In the genomic region with DNA sequence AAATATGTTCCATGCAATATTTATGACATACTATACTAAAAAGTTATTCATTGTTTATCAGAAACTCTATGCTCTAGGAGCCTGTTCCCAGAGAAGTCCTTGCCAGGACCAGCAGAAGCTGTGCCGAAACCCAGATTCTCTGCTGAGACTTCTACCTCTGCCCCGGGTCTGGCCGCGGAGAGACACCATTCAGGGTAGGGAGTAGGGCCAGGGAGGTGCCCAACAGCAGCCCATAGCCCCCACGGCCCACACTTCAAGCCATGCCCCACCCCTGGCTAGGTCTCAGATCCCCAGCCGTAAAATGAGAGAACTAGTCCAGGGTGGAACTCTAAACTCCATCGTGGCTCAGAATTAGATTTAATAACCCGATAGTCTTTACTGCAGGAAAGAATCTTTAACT, we compare ENCODE assay signal across 18 cellular contexts.
DNase-seq lines count a peak whose midpoint lies in the region; ATAC-seq and TF ChIP-seq lines count a peak whose summit lies in the region.
"Had no signal": no experiment of that assay in that cellular context is flagged by ENCODE, and none has a peak within 500 bp of the region (broad histone marks: within the 10 kb centered on the region; RNA-seq: fewer than 3 reads in every experiment).

No MANE protein-coding gene starts in this region.

- no peak for DNase-seq in activated naive CD8-positive, alpha-beta T cell treated with anti-CD3 and anti-CD28 coated beads, Interleukin-2, amount 50 U/mL, for 24 hours
- no peak for DNase-seq in Jurkat, Clone E6-1 (ENCODE audit: low read depth, low spot score)
- DNase-seq in naive thymus-derived CD8-positive, alpha-beta T cell = peak in 1 of 10 donors; percentile 28
- no peak for DNase-seq in transverse colon
- no peak for DNase-seq in activated CD4-positive, CD25-positive, alpha-beta regulatory T cell (lab: John Stamatoyannopoulos, UW)
- DNase-seq in AG08395 (ENCODE audit: low spot score) = no peak
- DNase-seq: 8988T, DMS153, HFFc6, Kasumi-1, MM.1S, NCI-H1092 treated with DMSO at 0.1 percent for 48 hours, NCI-H1694, NCI-H226, NCI-H526 treated with DMSO at 0.1 percent for 48 hours had no signal

- no peaks in the 10 kb centered on the region for H3K27me3 Mint-ChIP-seq in activated naive CD8-positive, alpha-beta T cell
- H3K27me3 Mint-ChIP-seq in activated naive CD8-positive, alpha-beta T cell treated with anti-CD3 and anti-CD28 coated beads, Interleukin-2, amount 50 U/mL, for 24 hours = no peaks in the 10 kb centered on the region
- no peaks in the 10 kb centered on the region for H3K27me3 Mint-ChIP-seq in naive thymus-derived CD8-positive, alpha-beta T cell

- peaks cover 59% of the 10 kb centered on the region for H3K4me1 Mint-ChIP-seq in activated naive CD8-positive, alpha-beta T cell (ENCODE audit: low read depth)
- peaks cover 36% of the 10 kb centered on the region for H3K4me1 Mint-ChIP-seq in activated naive CD8-positive, alpha-beta T cell treated with anti-CD3 and anti-CD28 coated beads, Interleukin-2, amount 50 U/mL, for 24 hours
- H3K4me1 Mint-ChIP-seq in naive thymus-derived CD8-positive, alpha-beta T cell = peaks cover 40 to 72% (median 65%) of the 10 kb centered on the region in 4 donors

- peaks cover 16% of the 10 kb centered on the region for H3K36me3 Mint-ChIP-seq in activated naive CD8-positive, alpha-beta T cell
- peaks cover 4% of the 10 kb centered on the region for H3K36me3 Mint-ChIP-seq in activated naive CD8-positive, alpha-beta T cell treated with anti-CD3 and anti-CD28 coated beads, Interleukin-2, amount 50 U/mL, for 24 hours (ENCODE audit: low read depth)
- peaks cover 3 to 14% (median 14%) of the 10 kb centered on the region in 3 donors for H3K36me3 Mint-ChIP-seq in naive thymus-derived CD8-positive, alpha-beta T cell

- peaks cover 14% of the 10 kb centered on the region for H3K9me3 Mint-ChIP-seq in activated naive CD8-positive, alpha-beta T cell (ENCODE audit: low read depth)
- H3K9me3 Mint-ChIP-seq in activated naive CD8-positive, alpha-beta T cell treated with anti-CD3 and anti-CD28 coated beads, Interleukin-2, amount 50 U/mL, for 24 hours = peaks cover 8% of the 10 kb centered on the region
- peaks cover 0 to 14% (median 6%) of the 10 kb centered on the region in 9 donors for H3K9me3 Mint-ChIP-seq in naive thymus-derived CD8-positive, alpha-beta T cell

- H3K36me3 ChIP-seq in transverse colon = no peaks in the 10 kb centered on the region

- H3K27ac Mint-ChIP-seq in activated naive CD8-positive, alpha-beta T cell = peak overlapping the region; percentile 4
- no peak overlapping the region for H3K27ac Mint-ChIP-seq in activated naive CD8-positive, alpha-beta T cell treated with anti-CD3 and anti-CD28 coated beads, Interleukin-2, amount 50 U/mL, for 24 hours
- H3K27ac Mint-ChIP-seq in naive thymus-derived CD8-positive, alpha-beta T cell = peak overlapping the region; percentile 83 to 95 (median 88)
- H3K27ac Mint-ChIP-seq: HFFc6 had no signal

- WGBS in transverse colon (ENCODE audit: low coverage in 1 of 2), 2 donors = 38 to 51% methylated on average over 4 to 8 of the region's 8 CpGs

- TF ChIP-seq EP300 in transverse colon (IDR thresholded peaks at IDR 0.05; ENCODE audit: low read depth) = no peak

- in situ Hi-C loops in transverse colon (cut with MboI; ENCODE audit: low pct_ligation_motif_present in 1 of 4, low pct_unique_long_range_greater_than_20kb in 1 of 4, low sequenced_read_pairs in 3 of 4) = loop anchor here in 3 of 4 donors (10.0 to 25.0 kb wide), 4 partner anchors 111 to 364 kb away; no protein-coding TSS in a partner anchor

- intact Hi-C loops in transverse colon (cut with DNase I; ENCODE audit: low total_unique reads) = no loop called here

- no peak for TF ChIP-seq CTCF in transverse colon (IDR thresholded peaks at IDR 0.05)

- no peak overlapping the region for H3K4me3 Mint-ChIP-seq in activated naive CD8-positive, alpha-beta T cell
- no peak overlapping the region for H3K4me3 Mint-ChIP-seq in activated naive CD8-positive, alpha-beta T cell treated with anti-CD3 and anti-CD28 coated beads, Interleukin-2, amount 50 U/mL, for 24 hours
- H3K4me3 Mint-ChIP-seq in naive thymus-derived CD8-positive, alpha-beta T cell = peak overlapping the region in 8 of 10 donors; percentile 67 to 83 (median 73)
- H3K4me3 Mint-ChIP-seq: HFFc6 had no signal

- no peaks in the 10 kb centered on the region for H3K27me3 ChIP-seq in transverse colon

- no peak for ATAC-seq in activated naive CD8-positive, alpha-beta T cell treated with anti-CD3 and anti-CD28 coated beads, Interleukin-2, amount 50 U/mL, for 24 hours
- no peak for ATAC-seq in naive thymus-derived CD8-positive, alpha-beta T cell
- ATAC-seq in HG03521 (IDR thresholded peaks at IDR 0.05; ENCODE audit: unreplicated experiment) = no peak

- POLR2A ChIA-PET in naive thymus-derived CD8-positive, alpha-beta T cell (lab: Charles Lee) = interaction anchor here (0.7 to 32.7 kb wide), 4 partner anchors 12 to 98 kb away, joined by 5 to 2148 read pairs (median 698); partner anchors contain the start of gene ZFP36L2

- no peaks in the 10 kb centered on the region for H3K9me3 ChIP-seq in transverse colon

- no peak for TF ChIP-seq POLR2A in transverse colon (IDR thresholded peaks at IDR 0.05)

- H3K4me3 ChIP-seq in Jurkat, Clone E6-1 (ENCODE audit: low read length) = peak overlapping the region; percentile 41; the same call in 1 of the 2 replicates
- H3K4me3 ChIP-seq in transverse colon = no peak overlapping the region

- peaks cover 0 to 29% (median 7%) of the 10 kb centered on the region in 4 donors for H3K4me1 ChIP-seq in transverse colon

- H3K27ac ChIP-seq in transverse colon = peak overlapping the region in 3 of 4 donors; percentile 42 to 65 (median 51)
- H3K27ac ChIP-seq: C4-2B had no signal

Comparison
In these comparisons a context has a peak if more than half of its experiments do, and no peak if none do; other contexts are left out.
1. H3K4me3 Mint-ChIP-seq: peak in naive thymus-derived CD8-positive, alpha-beta T cell (8 of 10); none in activated naive CD8-positive, alpha-beta T cell (single experiment) and activated naive CD8-positive, alpha-beta T cell treated with anti-CD3 and anti-CD28 coated beads, Interleukin-2, amount 50 U/mL, for 24 hours (single experiment).